Comparison of ENCODE assay signal across 19 cellular contexts in the genomic region with DNA sequence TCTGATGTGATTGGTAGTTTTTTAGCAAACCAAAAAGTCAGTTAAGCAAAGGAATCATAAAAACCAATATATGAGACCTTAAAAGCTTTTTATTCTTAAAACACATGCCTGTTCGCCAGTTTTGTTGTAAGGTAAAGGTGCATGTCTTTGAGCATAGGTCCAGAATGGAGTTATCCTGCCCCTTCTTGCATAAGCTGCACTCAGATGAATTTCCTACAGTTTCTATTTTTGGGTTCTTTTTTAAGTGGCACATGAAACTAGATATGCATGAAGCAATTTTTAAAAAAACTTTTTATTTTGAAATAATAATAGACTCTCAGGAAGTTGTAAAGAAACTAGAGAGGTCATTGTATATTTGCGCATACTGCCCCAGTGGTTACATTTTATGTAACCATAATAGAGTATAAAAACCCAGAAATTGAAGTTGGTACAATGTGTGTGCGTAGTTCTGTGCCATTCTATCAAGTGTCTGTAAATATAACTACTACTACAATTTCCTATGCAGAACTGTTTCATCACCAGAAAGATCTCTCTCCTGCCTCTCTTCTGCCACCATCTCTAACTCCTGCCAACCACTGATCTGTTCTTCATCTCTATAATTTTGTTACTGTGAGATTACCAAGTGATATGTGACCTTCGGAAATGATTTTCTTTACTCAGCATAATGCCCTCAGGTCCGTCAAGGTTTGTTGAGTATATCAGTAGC. TPM values are rescaled to one million over a fixed set of nuclear protein-coding genes. Genes with fewer than 3 reads are reported as not detected.
"Had no signal": no experiment of that assay in that cellular context is flagged by ENCODE, and none has a peak within 500 bp of the region (broad histone marks: within the 10 kb centered on the region; RNA-seq: fewer than 3 reads in every experiment).

No MANE protein-coding gene starts in this region.

RNA-seq across cellular contexts. Expression of gene GOLGA6L25, which starts 40.2 kb away (rescaled TPM):
- total RNA-seq: activated B cell treated with CpG ODN at 0.5 μM for 24 hours; activated CD4-positive, alpha-beta memory T cell treated with anti-CD3 and anti-CD28 coated beads for 36 hours; activated CD4-positive, alpha-beta T cell treated with anti-CD3 and anti-CD28 coated beads, Interleukin-2, amount 10 ng/mL, durations not matched to agents 24 days and 14 days; activated CD8-positive, alpha-beta memory T cell treated with anti-CD3 and anti-CD28 coated beads for 36 hours; activated CD8-positive, alpha-beta T cell treated with anti-CD3 and anti-CD28 coated beads for 36 hours; activated naive CD4-positive, alpha-beta T cell treated with anti-CD3 and anti-CD28 coated beads for 36 hours; activated naive CD4-positive, alpha-beta T cell treated with anti-CD3 and anti-CD28 coated beads, Interleukin-2, amount 50 U/mL, for 72 hours; activated naive CD8-positive, alpha-beta T cell treated with anti-CD3 and anti-CD28 coated beads for 36 hours; activated T-cell treated with anti-CD3 and anti-CD28 coated beads, Interleukin-2, amount 50 U/mL, for 4 hours; activated T-cell treated with anti-CD3 and anti-CD28 coated beads, Interleukin-2, amount 50 U/mL, for 72 hours; activated T-helper 1 cell treated with anti-CD3 and anti-CD28 coated beads, Interleukin-12 subunit alpha, Interleukin-12 subunit beta, Interleukin-2, Interleukin-4 antibody, amounts not matched to agents 30 ng/mL and 10 ng/mL and 1 ng/mL, durations not matched to agents 14 hours and 24 hours and 36 hours; activated T-helper 17 cell treated with anti-CD3 and anti-CD28 coated beads, Interleukin-2, amount 50 U/mL, for 72 hours; adrenal gland; aorta; astrocyte; body of pancreas; breast epithelium; cardiac septum; cerebellum had no signal
- polyA plus RNA-seq: adrenal gland, aorta had no signal
